In genomic region chr3:52364322-52364721, GRCh38 we compare ENCODE assay signal across 22 cellular contexts.
"Had no signal": no experiment of that assay in that cellular context is flagged by ENCODE, and none has a peak within 500 bp of the region (broad histone marks: within the 10 kb centered on the region; RNA-seq: fewer than 3 reads in every experiment).

No MANE protein-coding gene starts in this region.

- H3K27ac ChIP-seq: epithelial cell of prostate, esophagus muscularis mucosa, gastroesophageal sphincter, left lung, lower lobe of right lung, neural progenitor cell, pancreas, upper lobe of left lung, uterus had no signal

- H3K36me3 ChIP-seq: neural progenitor cell, pancreas, uterus had no signal

- H3K27me3 ChIP-seq: esophagus muscularis mucosa, gastroesophageal sphincter, left lung, neural progenitor cell, pancreas, upper lobe of left lung, uterus had no signal

- DNase-seq: effector memory CD4-positive, alpha-beta T cell; foreskin fibroblast; glutamatergic neuron; islet precursor cell; left lung; lower lobe of right lung; midbrain; occipital lobe; pancreas; small intestine; stimulated activated CD4-positive, alpha-beta T cell treated with anti-CD3 and anti-CD28 coated beads, Interleukin-12 subunit alpha, Interleukin-12 subunit beta, amount 100 ng/mL, for 4 hours; stimulated activated naive CD4-positive, alpha-beta T cell treated with Interleukin-2 at 50 U/mL for 16 hours; upper lobe of left lung; uterus had no signal

- H3K4me1 ChIP-seq: gastroesophageal sphincter, left lung, lower lobe of right lung, pancreas, upper lobe of left lung, uterus had no signal

- H3K27ac Mint-ChIP-seq: memory B cell; natural killer cell treated with Interleukin-12 subunit alpha and Interleukin-12 subunit beta and Interleukin-15 and Interleukin-18, amount 100 ng/mL, for 72 hours; neural progenitor cell; progenitor cell of endocrine pancreas had no signal

- H3K4me1 Mint-ChIP-seq: memory B cell had no signal

- H3K27me3 Mint-ChIP-seq: memory B cell; natural killer cell treated with Interleukin-12 subunit alpha and Interleukin-12 subunit beta and Interleukin-15 and Interleukin-18, amount 100 ng/mL, for 72 hours; progenitor cell of endocrine pancreas had no signal

- ATAC-seq: gastroesophageal sphincter; left lung; lower lobe of right lung; natural killer cell treated with Interleukin-12 subunit alpha and Interleukin-12 subunit beta and Interleukin-15 and Interleukin-18, amount 100 ng/mL, for 72 hours; pancreas; right cardiac atrium had no signal

- H3K4me3 ChIP-seq: esophagus muscularis mucosa, gastroesophageal sphincter, left lung, lower lobe of right lung, neural progenitor cell, pancreas, upper lobe of left lung, uterus had no signal

- H3K36me3 Mint-ChIP-seq: natural killer cell treated with Interleukin-12 subunit alpha and Interleukin-12 subunit beta and Interleukin-15 and Interleukin-18, amount 100 ng/mL, for 72 hours had no signal

- H3K4me3 Mint-ChIP-seq: memory B cell; natural killer cell treated with Interleukin-12 subunit alpha and Interleukin-12 subunit beta and Interleukin-15 and Interleukin-18, amount 100 ng/mL, for 72 hours; neural progenitor cell had no signal

- H3K9me3 ChIP-seq: esophagus muscularis mucosa, gastroesophageal sphincter, left lung, lower lobe of right lung, pancreas, upper lobe of left lung, uterus had no signal

- H3K9me3 Mint-ChIP-seq: memory B cell; natural killer cell treated with Interleukin-12 subunit alpha and Interleukin-12 subunit beta and Interleukin-15 and Interleukin-18, amount 100 ng/mL, for 72 hours; neural progenitor cell had no signal
